ENCODE assay signal across 1 cellular context in genomic region chr2:105412584-105412983, GRCh38.
TF ChIP-seq lines count a peak whose summit lies in the region.

No MANE protein-coding gene starts in this region.

TF ChIP-seq in H1, 55 proteins besides CTCF, POLR2A, EP300 and RAD21 (continued from another document):
- no peak for TF ChIP-seq ATF2 (IDR thresholded peaks at IDR 0.05; ENCODE audit: low read length)
- no peak for TF ChIP-seq JUND (IDR thresholded peaks at IDR 0.05; ENCODE audit: low read length)
- TF ChIP-seq MAFK (IDR thresholded peaks at IDR 0.05; ENCODE audit: low read depth, low read length): no peak
- TF ChIP-seq CBX8 (IDR thresholded peaks at IDR 0.05; ENCODE audit: borderline replicate concordance, low read depth, low read length): no peak
- TF ChIP-seq KDM4A (IDR thresholded peaks at IDR 0.05; ENCODE audit: low read depth, low read length, severe bottlenecking): no peak
- TF ChIP-seq TCF12 (IDR thresholded peaks at IDR 0.05; ENCODE audit: low read depth, low read length): no peak
